1 cellular context compared by ENCODE assay signal in genomic region chr20:32152421-32153155, GRCh38.
TF ChIP-seq lines count a peak whose summit lies in the region.

No MANE protein-coding gene starts in this region.

TF ChIP-seq in endothelial cell of umbilical vein, 7 proteins besides CTCF, POLR2A, EP300 and RAD21:
- TF ChIP-seq MAX (IDR thresholded peaks at IDR 0.05; ENCODE audit: insufficient read depth, insufficient read length) (no peak), JUN (IDR thresholded peaks at IDR 0.05; ENCODE audit: borderline replicate concordance, insufficient read depth, insufficient read length, low read depth) (no peak), POLR2AphosphoS5 (IDR thresholded peaks at IDR 0.05; ENCODE audit: insufficient read depth, low read depth, low read length) (peak; percentile 11)
